Comparison of ENCODE assay signal across 11 cellular contexts in genomic region chr3:143786229-143787199, GRCh38.
DNase-seq lines count a peak whose midpoint lies in the region; ATAC-seq and TF ChIP-seq lines count a peak whose summit lies in the region.
"Had no signal": no experiment of that assay in that cellular context is flagged by ENCODE, and none has a peak within 500 bp of the region (broad histone marks: within the 10 kb centered on the region; RNA-seq: fewer than 3 reads in every experiment).

No MANE protein-coding gene starts in this region.

- DNase-seq in left ventricle myocardium inferior (peak; percentile 48), sciatic nerve (ENCODE audit: low spot score) (no peak), ACHN (no peak), DMS153 (lab: John Stamatoyannopoulos, UW) (no peak), NCI-H1417 treated with DMSO at 0.1 percent for 48 hours (lab: John Stamatoyannopoulos, UW) (no peak), WERI-Rb-1 (no peak)
- DNase-seq: activated naive CD4-positive, alpha-beta T cell treated with anti-CD3 and anti-CD28 coated beads, Interleukin-2, amount 10 ng/mL, durations not matched to agents 7 days and 5 days; foreskin melanocyte had no signal

- in situ Hi-C loops in ACHN (cut with HindIII; ENCODE audit: low pct_ligation_motif_present, low pct_unique_long_range_greater_than_20kb, low sequenced_read_pairs), result no loop called here

- H3K36me3 ChIP-seq in left ventricle myocardium inferior (no peaks in the 10 kb centered on the region), WERI-Rb-1 (no peaks in the 10 kb centered on the region)

- TF ChIP-seq CTCF in left ventricle myocardium inferior (IDR thresholded peaks at IDR 0.05; ENCODE audit: borderline replicate concordance), result no peak
- no peak for TF ChIP-seq CTCF in WERI-Rb-1 (IDR thresholded peaks at IDR 0.05; ENCODE audit: low read depth, low read length)

- H3K4me1 ChIP-seq in left ventricle myocardium inferior, result peaks cover 13% of the 10 kb centered on the region

- ATAC-seq in GM18511 (IDR thresholded peaks at IDR 0.05; ENCODE audit: unreplicated experiment) (peak; percentile 57), sciatic nerve (peak; percentile 75)
- ATAC-seq: natural killer cell treated with Interleukin-12 subunit alpha and Interleukin-12 subunit beta and Interleukin-15 and Interleukin-18, amount 100 ng/mL, for 72 hours had no signal

- intact Hi-C loops in left ventricle myocardium inferior (cut with micrococcal nuclease) (no loop called here), sciatic nerve (cut with DNase I) (no loop called here)

- H3K9me3 ChIP-seq in left ventricle myocardium inferior (replicated peaks) (peaks cover 8% of the 10 kb centered on the region), WERI-Rb-1 (ENCODE audit: severe bottlenecking) (peaks cover 4% of the 10 kb centered on the region)

- H3K27ac ChIP-seq in angular gyrus (ENCODE audit: low read depth, low read length) (peak overlapping the region; percentile 12), left ventricle myocardium inferior (replicated peaks) (peak overlapping the region; percentile 49), WERI-Rb-1 (no peak overlapping the region)

- H3K4me3 ChIP-seq in left ventricle myocardium inferior, result peak overlapping the region; percentile 26
- H3K4me3 ChIP-seq in WERI-Rb-1 (ENCODE audit: low read depth, low read length), result no peak overlapping the region

- H3K27me3 ChIP-seq in left ventricle myocardium inferior (ENCODE audit: low read depth) (no peaks in the 10 kb centered on the region), WERI-Rb-1 (ENCODE audit: insufficient read depth, low read depth, severe bottlenecking) (no peaks in the 10 kb centered on the region)
